ENCODE assay signal across 9 cellular contexts in the genomic region with DNA sequence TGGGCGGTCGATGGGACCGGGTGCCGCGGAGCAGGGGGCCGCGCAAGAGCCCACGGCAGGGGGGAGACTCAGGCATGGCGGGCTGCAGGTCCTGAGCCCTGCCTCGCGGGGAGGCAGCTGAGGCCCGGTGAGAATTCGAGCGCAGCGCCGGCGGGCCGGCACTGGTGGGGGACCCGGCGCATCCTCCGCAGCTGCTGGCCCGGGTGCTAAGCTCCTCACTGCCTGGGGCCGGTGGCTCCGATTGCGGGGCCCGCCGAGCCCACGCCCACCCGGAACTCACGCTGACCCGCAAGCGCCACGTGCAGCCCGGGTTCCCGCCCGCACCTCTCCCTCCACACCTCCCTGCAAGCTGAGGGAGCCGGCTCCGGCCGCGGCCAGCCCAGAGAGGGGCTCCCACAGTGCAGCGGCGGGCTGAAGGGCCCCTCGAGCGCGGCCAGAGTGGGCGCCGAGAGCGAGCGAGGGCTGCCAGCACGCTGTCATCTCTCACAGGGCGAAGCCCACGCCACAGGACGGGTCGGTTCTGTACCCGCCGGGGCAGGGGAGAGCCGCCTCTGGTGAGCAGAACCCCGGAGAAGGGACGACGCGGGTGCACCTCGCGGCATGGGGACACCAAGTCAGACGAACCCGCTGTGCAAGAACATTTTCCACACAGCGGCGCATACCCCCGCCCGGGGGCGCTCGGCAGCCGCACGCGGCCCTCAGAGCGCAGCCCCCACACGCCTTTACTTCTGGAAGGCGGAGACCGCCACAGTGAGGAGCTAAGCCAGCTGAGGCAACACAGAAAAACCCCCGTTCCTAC. TPM values are rescaled to one million over a fixed set of nuclear protein-coding genes. Genes with fewer than 3 reads are reported as not detected.
A peak's percentile ranks its signal among the peaks of the same experiment; 100 is the strongest.
DNase-seq lines count a peak whose midpoint lies in the region; ATAC-seq, FAIRE-seq and TF ChIP-seq lines count a peak whose summit lies in the region.
"Had no signal": no experiment of that assay in that cellular context is flagged by ENCODE, and none has a peak within 500 bp of the region (broad histone marks: within the 10 kb centered on the region; RNA-seq: fewer than 3 reads in every experiment).

No MANE protein-coding gene starts in this region.

- H3K9ac ChIP-seq in HCT116 (ENCODE audit: low read length) = peak overlapping the region; percentile 68
- peak overlapping the region; percentile 71 for H3K9ac ChIP-seq in SU-DHL-6 (ENCODE audit: low read length)

- H4K20me1 ChIP-seq in HCT116 (ENCODE audit: insufficient read depth) (no peaks in the 10 kb centered on the region), SU-DHL-6 (ENCODE audit: low read depth, low read length) (no peaks in the 10 kb centered on the region; the same call in 1 of the 2 replicates)

- TF ChIP-seq RAD21 in HCT116 (IDR thresholded peaks at IDR 0.05; ENCODE audit: low read depth) = no peak

- H3K36me3 ChIP-seq in HCT116 (ENCODE audit: control insufficient read depth in 1 of 2, insufficient read depth in 2 of 2, low read length in 2 of 2) = peaks cover 12% of the 10 kb centered on the region in 2 experiments; a peak in 3 of 4 replicates
- H3K36me3 ChIP-seq in SU-DHL-6 (ENCODE audit: low read length) = no peaks in the 10 kb centered on the region
- no peaks in the 10 kb centered on the region for H3K36me3 ChIP-seq in small intestine (ENCODE audit: control insufficient read depth in 2 of 2, insufficient read depth in 2 of 2, low read length in 2 of 2)

- H3K27ac ChIP-seq in HCT116 (ENCODE audit: low read depth, low read length) (peak overlapping the region; percentile 76), SU-DHL-6 (ENCODE audit: low read depth, low read length) (peak overlapping the region; percentile 79), small intestine (ENCODE audit: low read depth in 1 of 2, low read length in 1 of 2) (peak overlapping the region; percentile 82 to 89)

- H3K27me3 ChIP-seq in HCT116 (ENCODE audit: insufficient read depth, low read length) (no peaks in the 10 kb centered on the region), SU-DHL-6 (ENCODE audit: low read length) (no peaks in the 10 kb centered on the region), small intestine (ENCODE audit: control insufficient read depth in 2 of 2, insufficient read depth in 2 of 2, low read length in 2 of 2) (no peaks in the 10 kb centered on the region)

- H3K9me3 ChIP-seq in HCT116 (ENCODE audit: control insufficient read depth in 1 of 2, insufficient read depth in 1 of 2, low read depth in 1 of 2, low read length in 2 of 2) (no peaks in the 10 kb centered on the region), SU-DHL-6 (ENCODE audit: insufficient read depth, low read length) (no peaks in the 10 kb centered on the region), small intestine (ENCODE audit: control insufficient read depth, low read depth) (no peaks in the 10 kb centered on the region)

- DNase-seq in HCT116 (ENCODE audit: low read depth, low spot score) (no peak), foreskin fibroblast (no peak), small intestine (no peak), UCSD-AML1 (lab: John Stamatoyannopoulos, UW; ENCODE audit: unreplicated experiment) (no peak), glomerular visceral epithelial cell (ENCODE audit: extremely low spot score) (no peak), hippocampal formation (lab: John Stamatoyannopoulos, UW) (no peak)

- H2AFZ ChIP-seq in HCT116 (ENCODE audit: low read depth, low read length, poor library complexity, severe bottlenecking) (no peak overlapping the region), SU-DHL-6 (ENCODE audit: low read depth, low read length, severe bottlenecking) (peak overlapping the region; percentile 94)

- intact Hi-C loops in HCT116 (cut with micrococcal nuclease) = no loop called here

- no peaks in the 10 kb centered on the region for H3K9me2 ChIP-seq in HCT116 (ENCODE audit: insufficient read depth)
- H3K9me2 ChIP-seq in SU-DHL-6 (replicated peaks; ENCODE audit: insufficient read depth, low read length) = no peaks in the 10 kb centered on the region

- TF ChIP-seq POLR2A in HCT116 (IDR thresholded peaks at IDR 0.05; ENCODE audit: borderline replicate concordance, extremely low read depth, insufficient read depth, insufficient read length) = no peak

- POLR2A ChIA-PET in HCT116 (lab: Charles Lee) = interaction anchor here (0.8 to 1.4 kb wide), 10 partner anchors 13 to 221 kb away, joined by 3 to 7 read pairs (median 4); a partner anchor contains a TSS

- RAD21 ChIA-PET in HCT116 (lab: Charles Lee; ENCODE audit: low non-redundant PET in 1 of 2, low total read pairs in 2 of 2, uncharacterized antibody in 2 of 2, unreplicated experiment in 2 of 2) = interaction anchor here in 1 of 2 experiments (0.8 kb wide), 1 partner anchor 17 kb away, joined by 3 read pairs; no protein-coding TSS in a partner anchor

- H3K4me2 ChIP-seq in HCT116 (ENCODE audit: low read length) (peak overlapping the region; percentile 81), SU-DHL-6 (ENCODE audit: low read depth, low read length, poor library complexity, severe bottlenecking) (peak overlapping the region; percentile 94)

- H3K4me1 ChIP-seq in HCT116 (ENCODE audit: control insufficient read depth in 1 of 2, insufficient read depth in 2 of 2, low read length in 2 of 2) = peaks cover 23 to 35% of the 10 kb centered on the region in 2 experiments
- H3K4me1 ChIP-seq in small intestine (ENCODE audit: control insufficient read depth in 2 of 2, insufficient read depth in 1 of 2, low read depth in 1 of 2, low read length in 1 of 2) = peaks cover 14 to 15% of the 10 kb centered on the region in 2 donors

- no peak for FAIRE-seq in small intestine (lab: Jason Lieb, UNC)
- FAIRE-seq: islet of Langerhans had no signal

- ATAC-seq in HCT116 = no peak
- ATAC-seq in HG02763 (IDR thresholded peaks at IDR 0.05; ENCODE audit: unreplicated experiment) = no peak

- BruUV-seq in HCT116 (replicated peaks; lab: Mats Ljungman, UMichigan) = no TSS peak

- H3K4me3 ChIP-seq in HCT116 (replicated peaks in 1 of 2; ENCODE audit: low read depth in 1 of 2, low read length in 2 of 2) (peak overlapping the region; percentile 43 to 99), SU-DHL-6 (ENCODE audit: insufficient read depth, low read length, poor library complexity, severe bottlenecking) (peak overlapping the region; percentile 67), foreskin fibroblast (ENCODE audit: low read depth in 1 of 2, low read length in 2 of 2) (peak overlapping the region; percentile 86), small intestine (ENCODE audit: low read depth in 1 of 2, low read length in 2 of 2) (peak overlapping the region in 1 of 2 donors; percentile 37)

- no peaks in the 10 kb centered on the region for H3F3A ChIP-seq in SU-DHL-6 (ENCODE audit: insufficient read depth)

- CTCF ChIA-PET in HCT116 (lab: Charles Lee) = interaction anchor here (1.0 to 1.8 kb wide), 5 partner anchors 15 to 27 kb away, joined by 3 to 11 read pairs (median 5); a partner anchor contains a TSS

- peaks cover 38% of the 10 kb centered on the region for H3K79me2 ChIP-seq in HCT116 (ENCODE audit: insufficient read depth, low read length)
- H3K79me2 ChIP-seq in SU-DHL-6 (ENCODE audit: insufficient read depth, low read length) = peaks cover 32% of the 10 kb centered on the region

- 85 to 92% (median 90%) methylated on average over 53 to 79 of the region's 79 CpGs for WGBS in small intestine, 3 donors

- TF ChIP-seq CTCF in HCT116 (IDR thresholded peaks at IDR 0.05 in 2 of 3, conservative IDR thresholded peaks at IDR 0.05 in 1 of 3; ENCODE audit: borderline replicate concordance in 1 of 3, insufficient read depth in 1 of 3, low read depth in 2 of 3, low read length in 2 of 3) (no peak), SU-DHL-6 (IDR thresholded peaks at IDR 0.05; ENCODE audit: insufficient read depth, low read length, poor library complexity, severe bottlenecking) (no peak), foreskin fibroblast (IDR thresholded peaks at IDR 0.05; ENCODE audit: low read depth, low read length) (no peak)

TF ChIP-seq in HCT116, 20 proteins besides CTCF, POLR2A, EP300 and RAD21 (continues in another document):
- TF ChIP-seq, protein P1, sequence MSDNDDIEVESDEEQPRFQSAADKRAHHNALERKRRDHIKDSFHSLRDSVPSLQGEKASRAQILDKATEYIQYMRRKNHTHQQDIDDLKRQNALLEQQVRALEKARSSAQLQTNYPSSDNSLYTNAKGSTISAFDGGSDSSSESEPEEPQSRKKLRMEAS (IDR thresholded peaks at IDR 0.05) = no peak
- TF ChIP-seq, protein P2, sequence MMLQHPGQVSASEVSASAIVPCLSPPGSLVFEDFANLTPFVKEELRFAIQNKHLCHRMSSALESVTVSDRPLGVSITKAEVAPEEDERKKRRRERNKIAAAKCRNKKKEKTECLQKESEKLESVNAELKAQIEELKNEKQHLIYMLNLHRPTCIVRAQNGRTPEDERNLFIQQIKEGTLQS (IDR thresholded peaks at IDR 0.05) = no peak
- TF ChIP-seq, protein P3, sequence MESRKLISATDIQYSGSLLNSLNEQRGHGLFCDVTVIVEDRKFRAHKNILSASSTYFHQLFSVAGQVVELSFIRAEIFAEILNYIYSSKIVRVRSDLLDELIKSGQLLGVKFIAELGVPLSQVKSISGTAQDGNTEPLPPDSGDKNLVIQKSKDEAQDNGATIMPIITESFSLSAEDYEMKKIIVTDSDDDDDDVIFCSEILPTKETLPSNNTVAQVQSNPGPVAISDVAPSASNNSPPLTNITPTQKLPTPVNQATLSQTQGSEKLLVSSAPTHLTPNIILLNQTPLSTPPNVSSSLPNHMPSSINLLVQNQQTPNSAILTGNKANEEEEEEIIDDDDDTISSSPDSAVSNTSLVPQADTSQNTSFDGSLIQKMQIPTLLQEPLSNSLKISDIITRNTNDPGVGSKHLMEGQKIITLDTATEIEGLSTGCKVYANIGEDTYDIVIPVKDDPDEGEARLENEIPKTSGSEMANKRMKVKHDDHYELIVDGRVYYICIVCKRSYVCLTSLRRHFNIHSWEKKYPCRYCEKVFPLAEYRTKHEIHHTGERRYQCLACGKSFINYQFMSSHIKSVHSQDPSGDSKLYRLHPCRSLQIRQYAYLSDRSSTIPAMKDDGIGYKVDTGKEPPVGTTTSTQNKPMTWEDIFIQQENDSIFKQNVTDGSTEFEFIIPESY (IDR thresholded peaks at IDR 0.05; ENCODE audit: extremely low read depth, insufficient replicate concordance, low read length) = no peak
- TF ChIP-seq ZFX (IDR thresholded peaks at IDR 0.05) (no peak), EZH2 (IDR thresholded peaks at IDR 0.05) (no peak), ELF1 (IDR thresholded peaks at IDR 0.05; ENCODE audit: borderline replicate concordance, low read depth) (no peak), SP1 (IDR thresholded peaks at IDR 0.05; ENCODE audit: low read depth) (no peak)

RNA-seq across cellular contexts. Expression of a gene that starts 1.2 kb away (rescaled TPM):
- total RNA-seq in HCT116 (2021; ENCODE audit: unreplicated experiment) = 141 TPM
- 142 and 171 TPM in 2 replicates for polyA plus RNA-seq in HCT116 (2012)
- 100 to 1,000 TPM; 104 to 269 (median 177) TPM for polyA plus RNA-seq in small intestine

RNA-seq across cellular contexts. Expression of a gene that starts 27.7 kb away (rescaled TPM):
- total RNA-seq in HCT116 (2021; ENCODE audit: unreplicated experiment) = 9.9 TPM
- polyA plus RNA-seq in HCT116 (2012) = 12.5 and 15.4 TPM in 2 replicates
- 10 to 100 TPM in 1 of 3 donors, 1 to 10 TPM in 2; 3.6 to 12.7 (median 6.0) TPM for polyA plus RNA-seq in small intestine

RNA-seq across cellular contexts. Expression of a gene that starts 43.8 kb away (rescaled TPM):
- 152 TPM for total RNA-seq in HCT116 (2021; ENCODE audit: unreplicated experiment)
- polyA plus RNA-seq in HCT116 (2012) = 139 and 160 TPM in 2 replicates
- 10 to 100 TPM; 72.4 to 95.9 (median 74.5) TPM for polyA plus RNA-seq in small intestine

RNA-seq across cellular contexts. Expression of a gene that starts 49.2 kb away (rescaled TPM):
- 4.4 TPM for total RNA-seq in HCT116 (2021; ENCODE audit: unreplicated experiment)
- polyA plus RNA-seq in HCT116 (2012) = 3.9 and 4.1 TPM in 2 replicates
- 1 to 10 TPM; 2.7 to 6.6 (median 4.2) TPM for polyA plus RNA-seq in small intestine
